ENCODE assay signal across 19 cellular contexts in genomic region chr4:622996-623913, GRCh38. TPM values are rescaled to one million over a fixed set of nuclear protein-coding genes. Genes with fewer than 3 reads are reported as not detected.
"Had no signal": no experiment of that assay in that cellular context is flagged by ENCODE, and none has a peak within 500 bp of the region (broad histone marks: within the 10 kb centered on the region; RNA-seq: fewer than 3 reads in every experiment).

No MANE protein-coding gene starts in this region.

- H3K27me3 Mint-ChIP-seq: activated CD4-positive, alpha-beta T cell treated with anti-CD3 and anti-CD28 coated beads, Interleukin-2, amount 10 ng/mL, durations not matched to agents 7 days and 5 days had no signal

- H3K9me3 Mint-ChIP-seq: activated naive CD8-positive, alpha-beta T cell treated with anti-CD3 and anti-CD28 coated beads for 36 hours; activated T-helper 2 cell treated with anti-CD3 and anti-CD28 coated beads, Interferon-gamma antibody, Interleukin-2, Interleukin-4, amounts not matched to agents 10 μg/mL and 5 μg/mL and 100 μg/mL, durations not matched to agents 14 hours and 24 hours and 36 hours; stimulated activated effector memory CD8-positive, alpha-beta T cell treated with anti-CD3 and anti-CD28 coated beads, Interleukin-12 subunit alpha, Interleukin-12 subunit beta, amount 100 ng/mL, for 72 hours; WTC11 had no signal

- H3K4me3 Mint-ChIP-seq: activated CD4-positive, alpha-beta T cell treated with anti-CD3 and anti-CD28 coated beads, Interleukin-2, amount 10 ng/mL, durations not matched to agents 7 days and 5 days; activated naive CD8-positive, alpha-beta T cell treated with anti-CD3 and anti-CD28 coated beads for 36 hours; naive B cell; stimulated activated effector memory CD8-positive, alpha-beta T cell treated with anti-CD3 and anti-CD28 coated beads, Interleukin-12 subunit alpha, Interleukin-12 subunit beta, amount 100 ng/mL, for 72 hours; T-helper 1 cell treated with Interleukin-12 subunit alpha and Interleukin-12 subunit beta and Interleukin-4 antibody, amounts not matched to agents 30 μg/mL and 1 μg/mL, for 36 hours; WTC11 had no signal

- H3K4me1 ChIP-seq: breast epithelium, heart right ventricle, lower lobe of right lung had no signal

- H3K4me1 Mint-ChIP-seq: activated CD4-positive, alpha-beta T cell treated with anti-CD3 and anti-CD28 coated beads, Interleukin-2, amount 10 ng/mL, durations not matched to agents 7 days and 5 days; activated naive CD8-positive, alpha-beta T cell treated with anti-CD3 and anti-CD28 coated beads for 36 hours; naive B cell; stimulated activated effector memory CD8-positive, alpha-beta T cell treated with anti-CD3 and anti-CD28 coated beads, Interleukin-12 subunit alpha, Interleukin-12 subunit beta, amount 100 ng/mL, for 72 hours had no signal

- H3K4me3 ChIP-seq: breast epithelium, heart right ventricle, lower lobe of right lung, smooth muscle cell had no signal

- H3K27ac ChIP-seq: breast epithelium, heart right ventricle, lower lobe of right lung had no signal

- H3K27ac Mint-ChIP-seq: activated CD4-positive, alpha-beta T cell treated with anti-CD3 and anti-CD28 coated beads, Interleukin-2, amount 10 ng/mL, durations not matched to agents 7 days and 5 days; activated naive CD8-positive, alpha-beta T cell treated with anti-CD3 and anti-CD28 coated beads for 36 hours; activated T-helper 2 cell treated with anti-CD3 and anti-CD28 coated beads, Interferon-gamma antibody, Interleukin-2, Interleukin-4, amounts not matched to agents 10 μg/mL and 5 μg/mL and 100 μg/mL, durations not matched to agents 14 hours and 24 hours and 36 hours; progenitor cell of endocrine pancreas; stimulated activated effector memory CD8-positive, alpha-beta T cell treated with anti-CD3 and anti-CD28 coated beads, Interleukin-12 subunit alpha, Interleukin-12 subunit beta, amount 100 ng/mL, for 72 hours; T-helper 1 cell treated with Interleukin-12 subunit alpha and Interleukin-12 subunit beta and Interleukin-4 antibody, amounts not matched to agents 30 μg/mL and 1 μg/mL, for 36 hours; WTC11 had no signal

- ATAC-seq: lower lobe of right lung; right cardiac atrium; stimulated activated effector memory CD8-positive, alpha-beta T cell treated with anti-CD3 and anti-CD28 coated beads, Interleukin-12 subunit alpha, Interleukin-12 subunit beta, amount 100 ng/mL, for 72 hours had no signal

- H3K36me3 Mint-ChIP-seq: activated naive CD8-positive, alpha-beta T cell treated with anti-CD3 and anti-CD28 coated beads for 36 hours; naive B cell; stimulated activated effector memory CD8-positive, alpha-beta T cell treated with anti-CD3 and anti-CD28 coated beads, Interleukin-12 subunit alpha, Interleukin-12 subunit beta, amount 100 ng/mL, for 72 hours; WTC11 had no signal

- H3K9me3 ChIP-seq: breast epithelium, heart right ventricle, lower lobe of right lung had no signal

- DNase-seq: activated CD4-positive, alpha-beta T cell treated with anti-CD3 and anti-CD28 coated beads, Interleukin-2, amount 10 ng/mL, durations not matched to agents 7 days and 5 days; activated naive CD8-positive, alpha-beta T cell treated with anti-CD3 and anti-CD28 coated beads for 36 hours; activated T-cell treated with anti-CD3 and anti-CD28 coated beads for 4 hours; heart right ventricle; lower lobe of right lung; naive B cell; right cardiac atrium; trophoblast cell had no signal

- H3K36me3 ChIP-seq: breast epithelium, heart right ventricle, lower lobe of right lung had no signal

RNA-seq across cellular contexts. Expression of gene PDE6B, which starts 2.1 kb away (rescaled TPM):
- polyA plus RNA-seq: fibroblast of lung, keratinocyte had no signal

RNA-seq across cellular contexts. Expression of gene TMEM271, which starts 47.2 kb away (rescaled TPM):
- total RNA-seq: activated CD4-positive, alpha-beta T cell treated with anti-CD3 and anti-CD28 coated beads, Interleukin-2, amount 10 ng/mL, durations not matched to agents 7 days and 5 days; activated CD8-positive, alpha-beta memory T cell treated with anti-CD3 and anti-CD28 coated beads for 36 hours; activated naive CD8-positive, alpha-beta T cell treated with anti-CD3 and anti-CD28 coated beads for 36 hours; activated T-helper 2 cell treated with anti-CD3 and anti-CD28 coated beads, Interferon-gamma antibody, Interleukin-2, Interleukin-4, amounts not matched to agents 10 μg/mL and 5 μg/mL and 100 μg/mL, durations not matched to agents 14 hours and 24 hours and 36 hours; breast epithelium; endothelial cell of umbilical vein; fibroblast of lung; heart right ventricle; lower lobe of right lung; progenitor cell of endocrine pancreas; right cardiac atrium; smooth muscle cell had no signal
- polyA plus RNA-seq: endothelial cell of umbilical vein, fibroblast of lung, heart right ventricle, keratinocyte, right cardiac atrium, smooth muscle cell had no signal
